16 cellular contexts compared by ENCODE assay signal in the genomic region with DNA sequence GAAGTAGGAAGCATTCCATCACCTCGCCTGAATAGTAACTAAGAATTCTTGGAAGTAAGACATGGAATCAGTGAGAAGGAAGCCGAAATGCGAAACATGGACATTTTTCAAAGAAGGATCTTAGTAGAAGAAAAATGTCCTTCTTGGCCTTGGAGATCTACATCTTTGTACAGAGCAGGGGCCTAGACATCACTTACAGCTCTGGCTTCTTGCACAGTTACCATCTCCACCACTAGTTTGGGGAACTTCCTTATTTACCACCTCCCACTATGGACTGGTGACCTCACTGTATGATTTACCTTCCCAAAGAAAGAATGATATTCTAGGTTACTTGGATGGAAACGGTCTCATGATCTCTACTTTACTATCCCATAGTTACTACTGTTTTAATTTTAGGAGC. TPM values are rescaled to one million over a fixed set of nuclear protein-coding genes. Genes with fewer than 3 reads are reported as not detected.
A peak's percentile ranks its signal among the peaks of the same experiment; 100 is the strongest.
DNase-seq lines count a peak whose midpoint lies in the region; ATAC-seq and TF ChIP-seq lines count a peak whose summit lies in the region.
"Had no signal": no experiment of that assay in that cellular context is flagged by ENCODE, and none has a peak within 500 bp of the region (broad histone marks: within the 10 kb centered on the region; RNA-seq: fewer than 3 reads in every experiment).

No MANE protein-coding gene starts in this region.

- intact Hi-C loops in activated T-helper 2 cell treated with anti-CD3 and anti-CD28 coated beads, Interferon-gamma antibody, Interleukin-2, Interleukin-4, amounts not matched to agents 10 μg/mL and 5 μg/mL and 100 μg/mL, durations not matched to agents 14 hours and 24 hours and 36 hours (cut with micrococcal nuclease): no loop called here

- H3K36me3 Mint-ChIP-seq in T-helper 1 cell treated with Interleukin-12 subunit alpha and Interleukin-12 subunit beta and Interleukin-4 antibody, amounts not matched to agents 30 μg/mL and 1 μg/mL, for 36 hours (ENCODE audit: low read depth): peaks cover 26% of the 10 kb centered on the region
- peaks cover 31% of the 10 kb centered on the region for H3K36me3 Mint-ChIP-seq in activated T-helper 2 cell treated with anti-CD3 and anti-CD28 coated beads, Interferon-gamma antibody, Interleukin-2, Interleukin-4, amounts not matched to agents 10 μg/mL and 5 μg/mL and 100 μg/mL, durations not matched to agents 14 hours and 24 hours and 36 hours (ENCODE audit: low read depth)
- no peaks in the 10 kb centered on the region for H3K36me3 Mint-ChIP-seq in natural killer cell treated with Interleukin-12 subunit alpha and Interleukin-12 subunit beta and Interleukin-15 and Interleukin-18, amount 100 ng/mL, for 72 hours
- H3K36me3 Mint-ChIP-seq in WTC11: no peaks in the 10 kb centered on the region

- H3K27ac Mint-ChIP-seq in T-helper 1 cell treated with Interleukin-12 subunit alpha and Interleukin-12 subunit beta and Interleukin-4 antibody, amounts not matched to agents 30 μg/mL and 1 μg/mL, for 36 hours: no peak overlapping the region
- H3K27ac Mint-ChIP-seq in activated T-helper 2 cell treated with anti-CD3 and anti-CD28 coated beads, Interferon-gamma antibody, Interleukin-2, Interleukin-4, amounts not matched to agents 10 μg/mL and 5 μg/mL and 100 μg/mL, durations not matched to agents 14 hours and 24 hours and 36 hours: peak overlapping the region; percentile 32
- peak overlapping the region; percentile 18 to 94 for H3K27ac Mint-ChIP-seq in natural killer cell treated with Interleukin-12 subunit alpha and Interleukin-12 subunit beta and Interleukin-15 and Interleukin-18, amount 100 ng/mL, for 72 hours
- no peak overlapping the region for H3K27ac Mint-ChIP-seq in WTC11

- CTCF ChIA-PET in WTC11 (lab: Charles Lee): no interaction called here

- peak overlapping the region; percentile 2 for H3K4me3 Mint-ChIP-seq in T-helper 1 cell treated with Interleukin-12 subunit alpha and Interleukin-12 subunit beta and Interleukin-4 antibody, amounts not matched to agents 30 μg/mL and 1 μg/mL, for 36 hours
- H3K4me3 Mint-ChIP-seq in activated T-helper 2 cell treated with anti-CD3 and anti-CD28 coated beads, Interferon-gamma antibody, Interleukin-2, Interleukin-4, amounts not matched to agents 10 μg/mL and 5 μg/mL and 100 μg/mL, durations not matched to agents 14 hours and 24 hours and 36 hours (ENCODE audit: low read depth): no peak overlapping the region
- no peak overlapping the region for H3K4me3 Mint-ChIP-seq in natural killer cell treated with Interleukin-12 subunit alpha and Interleukin-12 subunit beta and Interleukin-15 and Interleukin-18, amount 100 ng/mL, for 72 hours
- no peak overlapping the region for H3K4me3 Mint-ChIP-seq in WTC11
- H3K4me3 Mint-ChIP-seq: neural crest cell had no signal

- DNase-seq in T-helper 1 cell (no peak), NOMO-1 (lab: John Stamatoyannopoulos, UW; ENCODE audit: unreplicated experiment in 2 of 2) (peak; percentile 20 to 59), WTC11 (ENCODE audit: low spot score) (no peak), HuH-7 (ENCODE audit: low spot score) (no peak)
- no peak for DNase-seq in activated T-helper 2 cell treated with anti-CD3 and anti-CD28 coated beads, Interferon-gamma antibody, Interleukin-2, Interleukin-4, amounts not matched to agents 10 μg/mL and 5 μg/mL and 100 μg/mL, durations not matched to agents 14 hours and 24 hours and 36 hours (ENCODE audit: low spot score)
- DNase-seq in natural killer cell treated with Interleukin-12 subunit alpha and Interleukin-12 subunit beta and Interleukin-15 and Interleukin-18, amount 100 ng/mL, for 72 hours (ENCODE audit: low spot score): no peak
- DNase-seq: 8988T, activated gamma-delta T cell treated with Interleukin-2 at 50 U/mL for 16 hours, NCI-H146, NCI-H345, stomach had no signal

- no peaks in the 10 kb centered on the region for H3K27me3 Mint-ChIP-seq in T-helper 1 cell treated with Interleukin-12 subunit alpha and Interleukin-12 subunit beta and Interleukin-4 antibody, amounts not matched to agents 30 μg/mL and 1 μg/mL, for 36 hours (ENCODE audit: low read depth)
- no peaks in the 10 kb centered on the region for H3K27me3 Mint-ChIP-seq in activated T-helper 2 cell treated with anti-CD3 and anti-CD28 coated beads, Interferon-gamma antibody, Interleukin-2, Interleukin-4, amounts not matched to agents 10 μg/mL and 5 μg/mL and 100 μg/mL, durations not matched to agents 14 hours and 24 hours and 36 hours (ENCODE audit: low read depth)
- H3K27me3 Mint-ChIP-seq in natural killer cell treated with Interleukin-12 subunit alpha and Interleukin-12 subunit beta and Interleukin-15 and Interleukin-18, amount 100 ng/mL, for 72 hours: no peaks in the 10 kb centered on the region
- peaks cover 44% of the 10 kb centered on the region for H3K27me3 Mint-ChIP-seq in WTC11 (ENCODE audit: low read depth)

- no peak for TF ChIP-seq CTCF in WTC11 (IDR thresholded peaks at IDR 0.05)

- POLR2A ChIA-PET in WTC11 (lab: Charles Lee): no interaction called here

- peaks cover 28% of the 10 kb centered on the region for H3K4me1 Mint-ChIP-seq in T-helper 1 cell treated with Interleukin-12 subunit alpha and Interleukin-12 subunit beta and Interleukin-4 antibody, amounts not matched to agents 30 μg/mL and 1 μg/mL, for 36 hours (ENCODE audit: low read depth)
- peaks cover 38% of the 10 kb centered on the region for H3K4me1 Mint-ChIP-seq in activated T-helper 2 cell treated with anti-CD3 and anti-CD28 coated beads, Interferon-gamma antibody, Interleukin-2, Interleukin-4, amounts not matched to agents 10 μg/mL and 5 μg/mL and 100 μg/mL, durations not matched to agents 14 hours and 24 hours and 36 hours (ENCODE audit: low read depth)
- peaks cover 22 to 35% of the 10 kb centered on the region in 2 donors for H3K4me1 Mint-ChIP-seq in natural killer cell treated with Interleukin-12 subunit alpha and Interleukin-12 subunit beta and Interleukin-15 and Interleukin-18, amount 100 ng/mL, for 72 hours (ENCODE audit: low read depth in 2 of 2)
- H3K4me1 Mint-ChIP-seq in WTC11: peaks cover 1% of the 10 kb centered on the region

- no peak for ATAC-seq in natural killer cell treated with Interleukin-12 subunit alpha and Interleukin-12 subunit beta and Interleukin-15 and Interleukin-18, amount 100 ng/mL, for 72 hours
- ATAC-seq in WTC11 (no peak), HG03196 (IDR thresholded peaks at IDR 0.05; ENCODE audit: unreplicated experiment) (no peak)

- no peaks in the 10 kb centered on the region for H3K9me3 Mint-ChIP-seq in T-helper 1 cell treated with Interleukin-12 subunit alpha and Interleukin-12 subunit beta and Interleukin-4 antibody, amounts not matched to agents 30 μg/mL and 1 μg/mL, for 36 hours
- H3K9me3 Mint-ChIP-seq in activated T-helper 2 cell treated with anti-CD3 and anti-CD28 coated beads, Interferon-gamma antibody, Interleukin-2, Interleukin-4, amounts not matched to agents 10 μg/mL and 5 μg/mL and 100 μg/mL, durations not matched to agents 14 hours and 24 hours and 36 hours: no peaks in the 10 kb centered on the region
- H3K9me3 Mint-ChIP-seq in natural killer cell treated with Interleukin-12 subunit alpha and Interleukin-12 subunit beta and Interleukin-15 and Interleukin-18, amount 100 ng/mL, for 72 hours: peaks cover 3% of the 10 kb centered on the region
- H3K9me3 Mint-ChIP-seq in WTC11: no peaks in the 10 kb centered on the region
- H3K9me3 Mint-ChIP-seq: neural crest cell had no signal

TF ChIP-seq in WTC11, 78 proteins besides CTCF, POLR2A, EP300 and RAD21 (continues in another document):
- TF ChIP-seq FOXK1 (CRISPR knock-in tag; IDR thresholded peaks at IDR 0.05): no peak
- TF ChIP-seq, protein P1, sequence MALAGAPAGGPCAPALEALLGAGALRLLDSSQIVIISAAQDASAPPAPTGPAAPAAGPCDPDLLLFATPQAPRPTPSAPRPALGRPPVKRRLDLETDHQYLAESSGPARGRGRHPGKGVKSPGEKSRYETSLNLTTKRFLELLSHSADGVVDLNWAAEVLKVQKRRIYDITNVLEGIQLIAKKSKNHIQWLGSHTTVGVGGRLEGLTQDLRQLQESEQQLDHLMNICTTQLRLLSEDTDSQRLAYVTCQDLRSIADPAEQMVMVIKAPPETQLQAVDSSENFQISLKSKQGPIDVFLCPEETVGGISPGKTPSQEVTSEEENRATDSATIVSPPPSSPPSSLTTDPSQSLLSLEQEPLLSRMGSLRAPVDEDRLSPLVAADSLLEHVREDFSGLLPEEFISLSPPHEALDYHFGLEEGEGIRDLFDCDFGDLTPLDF (CRISPR knock-in tag; IDR thresholded peaks at IDR 0.05): no peak
- TF ChIP-seq ZNF423 (CRISPR knock-in tag; IDR thresholded peaks at IDR 0.05): no peak
- no peak for TF ChIP-seq TEAD1 (CRISPR knock-in tag; IDR thresholded peaks at IDR 0.05)
- TF ChIP-seq MXD4 (CRISPR knock-in tag; IDR thresholded peaks at IDR 0.05; ENCODE audit: borderline replicate concordance): no peak
- TF ChIP-seq GABPB1 (CRISPR knock-in tag; IDR thresholded peaks at IDR 0.05): no peak
- no peak for TF ChIP-seq ZNF263 (CRISPR knock-in tag; IDR thresholded peaks at IDR 0.05; ENCODE audit: low read depth)
- no peak for TF ChIP-seq CREB1 (CRISPR knock-in tag; IDR thresholded peaks at IDR 0.05)

RNA-seq across cellular contexts. Expression of a gene that starts 15.7 kb away (rescaled TPM):
- total RNA-seq in activated T-helper 2 cell treated with anti-CD3 and anti-CD28 coated beads, Interferon-gamma antibody, Interleukin-2, Interleukin-4, amounts not matched to agents 10 μg/mL and 5 μg/mL and 100 μg/mL, durations not matched to agents 14 hours and 24 hours and 36 hours: 4.6 and 4.7 TPM in 2 replicates
- 1 to 10 TPM; 1.3 to 4.1 TPM for total RNA-seq in natural killer cell treated with Interleukin-12 subunit alpha and Interleukin-12 subunit beta and Interleukin-15 and Interleukin-18, amount 100 ng/mL, for 72 hours
- 0.11 to 0.14 TPM (median 0.13 TPM) in 3 replicates for total RNA-seq in WTC11 (2021)
- total RNA-seq: glomerular endothelial cell, SJSA1 had no signal

RNA-seq across cellular contexts. Expression of a gene that starts 35.4 kb away (rescaled TPM):
- 51.2 and 52.1 TPM in 2 replicates for total RNA-seq in activated T-helper 2 cell treated with anti-CD3 and anti-CD28 coated beads, Interferon-gamma antibody, Interleukin-2, Interleukin-4, amounts not matched to agents 10 μg/mL and 5 μg/mL and 100 μg/mL, durations not matched to agents 14 hours and 24 hours and 36 hours
- 10 to 100 TPM; 39.6 to 40.1 TPM for total RNA-seq in natural killer cell treated with Interleukin-12 subunit alpha and Interleukin-12 subunit beta and Interleukin-15 and Interleukin-18, amount 100 ng/mL, for 72 hours
- total RNA-seq in WTC11 (2021): 53.9 to 58.5 TPM (median 54.2 TPM) in 3 replicates

RNA-seq across cellular contexts. Expression of a gene that starts 35.8 kb away (rescaled TPM):
- total RNA-seq in activated T-helper 2 cell treated with anti-CD3 and anti-CD28 coated beads, Interferon-gamma antibody, Interleukin-2, Interleukin-4, amounts not matched to agents 10 μg/mL and 5 μg/mL and 100 μg/mL, durations not matched to agents 14 hours and 24 hours and 36 hours: 64.8 and 71.1 TPM in 2 replicates
- total RNA-seq in natural killer cell treated with Interleukin-12 subunit alpha and Interleukin-12 subunit beta and Interleukin-15 and Interleukin-18, amount 100 ng/mL, for 72 hours: 10 to 100 TPM; 45.1 to 80.8 TPM
- total RNA-seq in WTC11 (2021): 89.1 to 103 TPM (median 89.9 TPM) in 3 replicates

RNA-seq across cellular contexts. Expression of a gene that starts 40.6 kb away (rescaled TPM):
- total RNA-seq in activated T-helper 2 cell treated with anti-CD3 and anti-CD28 coated beads, Interferon-gamma antibody, Interleukin-2, Interleukin-4, amounts not matched to agents 10 μg/mL and 5 μg/mL and 100 μg/mL, durations not matched to agents 14 hours and 24 hours and 36 hours: 103 and 107 TPM in 2 replicates
- 10 to 100 TPM; 78.5 to 92.2 TPM for total RNA-seq in natural killer cell treated with Interleukin-12 subunit alpha and Interleukin-12 subunit beta and Interleukin-15 and Interleukin-18, amount 100 ng/mL, for 72 hours
- 46.3 to 56.1 TPM (median 51.7 TPM) in 3 replicates for total RNA-seq in WTC11 (2021)

Comparison
In these comparisons a context has a peak if more than half of its experiments do, and no peak if none do; other contexts are left out.
1. H3K27ac Mint-ChIP-seq: peak in activated T-helper 2 cell treated with anti-CD3 and anti-CD28 coated beads, Interferon-gamma antibody, Interleukin-2, Interleukin-4, amounts not matched to agents 10 μg/mL and 5 μg/mL and 100 μg/mL, durations not matched to agents 14 hours and 24 hours and 36 hours (single experiment) and natural killer cell treated with Interleukin-12 subunit alpha and Interleukin-12 subunit beta and Interleukin-15 and Interleukin-18, amount 100 ng/mL, for 72 hours (2 of 2); none in T-helper 1 cell treated with Interleukin-12 subunit alpha and Interleukin-12 subunit beta and Interleukin-4 antibody, amounts not matched to agents 30 μg/mL and 1 μg/mL, for 36 hours (single experiment) and WTC11 (single experiment).
2. DNase-seq: peak in NOMO-1 (2 of 2); none in T-helper 1 cell (0 of 5), activated T-helper 2 cell treated with anti-CD3 and anti-CD28 coated beads, Interferon-gamma antibody, Interleukin-2, Interleukin-4, amounts not matched to agents 10 μg/mL and 5 μg/mL and 100 μg/mL, durations not matched to agents 14 hours and 24 hours and 36 hours (single experiment), natural killer cell treated with Interleukin-12 subunit alpha and Interleukin-12 subunit beta and Interleukin-15 and Interleukin-18, amount 100 ng/mL, for 72 hours (single experiment), WTC11 (single experiment) and HuH-7 (single experiment).